1 cellular context compared by ENCODE assay signal in the genomic region with DNA sequence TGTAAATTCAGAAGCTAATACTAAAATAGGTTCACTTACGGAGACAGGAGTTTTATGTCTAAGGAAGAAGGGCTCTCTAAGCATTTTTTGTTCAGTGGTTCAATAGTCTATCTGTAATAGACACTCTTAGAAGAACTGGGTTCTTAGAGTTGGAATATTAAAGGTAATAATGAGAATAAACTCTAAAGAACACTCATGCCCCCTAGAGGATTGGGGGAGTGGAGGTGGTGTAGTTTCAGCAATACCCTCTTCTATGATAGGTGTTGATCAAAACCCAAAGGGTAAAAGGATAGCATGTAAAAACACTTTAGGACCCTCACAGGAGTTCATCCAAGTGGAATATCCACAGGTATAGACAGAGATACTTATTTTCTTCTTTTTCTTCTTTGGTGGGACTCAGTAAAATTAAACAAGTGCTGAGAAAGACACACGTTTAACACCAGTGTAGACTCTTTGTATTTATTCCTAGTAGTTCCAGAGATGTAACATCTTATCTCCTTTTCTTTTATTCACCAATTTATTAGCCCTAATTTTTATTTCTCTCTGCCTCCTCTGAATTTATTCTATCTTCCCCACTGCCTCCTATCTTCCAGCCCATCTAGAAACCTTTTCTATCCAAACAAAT.
TF ChIP-seq lines count a peak whose summit lies in the region.

No MANE protein-coding gene starts in this region.

TF ChIP-seq in K562, 482 proteins besides CTCF, POLR2A, EP300 and RAD21 (continued from another document):
- TF ChIP-seq JUN (IDR thresholded peaks at IDR 0.05; ENCODE audit: borderline replicate concordance, low read depth, low read length) (no peak), JUN (CRISPR knock-in tag; IDR thresholded peaks at IDR 0.05; ENCODE audit: borderline replicate concordance) (no peak), E2F3 (CRISPR knock-in tag; IDR thresholded peaks at IDR 0.05) (no peak), NR4A1 (CRISPR knock-in tag; IDR thresholded peaks at IDR 0.05) (no peak), NR4A1 (tag; IDR thresholded peaks at IDR 0.05) (no peak), SMC3 (conservative IDR thresholded peaks at IDR 0.05; ENCODE audit: insufficient read depth, low read depth, low read length) (0 out of 2 replicates have a peak, but pooled peaks have one; percentile 43), GTF2F1 (IDR thresholded peaks at IDR 0.05; ENCODE audit: low read depth, low read length) (no peak), TAF9B (IDR thresholded peaks at IDR 0.05; ENCODE audit: partially characterized antibody) (no peak), NFYB (IDR thresholded peaks at IDR 0.05; ENCODE audit: extremely low read depth, insufficient read length) (no peak), SMAD2 (IDR thresholded peaks at IDR 0.05; ENCODE audit: low read depth, low read length) (no peak), ZKSCAN1 (IDR thresholded peaks at IDR 0.05; ENCODE audit: low read depth, low read length) (no peak), ZNF79 (CRISPR knock-in tag; IDR thresholded peaks at IDR 0.05; ENCODE audit: low read depth) (no peak), SNRNP70 (optimal IDR thresholded peaks at IDR 0.05; ENCODE audit: low read depth, low read length) (no peak)
- TF ChIP-seq, protein P1, sequence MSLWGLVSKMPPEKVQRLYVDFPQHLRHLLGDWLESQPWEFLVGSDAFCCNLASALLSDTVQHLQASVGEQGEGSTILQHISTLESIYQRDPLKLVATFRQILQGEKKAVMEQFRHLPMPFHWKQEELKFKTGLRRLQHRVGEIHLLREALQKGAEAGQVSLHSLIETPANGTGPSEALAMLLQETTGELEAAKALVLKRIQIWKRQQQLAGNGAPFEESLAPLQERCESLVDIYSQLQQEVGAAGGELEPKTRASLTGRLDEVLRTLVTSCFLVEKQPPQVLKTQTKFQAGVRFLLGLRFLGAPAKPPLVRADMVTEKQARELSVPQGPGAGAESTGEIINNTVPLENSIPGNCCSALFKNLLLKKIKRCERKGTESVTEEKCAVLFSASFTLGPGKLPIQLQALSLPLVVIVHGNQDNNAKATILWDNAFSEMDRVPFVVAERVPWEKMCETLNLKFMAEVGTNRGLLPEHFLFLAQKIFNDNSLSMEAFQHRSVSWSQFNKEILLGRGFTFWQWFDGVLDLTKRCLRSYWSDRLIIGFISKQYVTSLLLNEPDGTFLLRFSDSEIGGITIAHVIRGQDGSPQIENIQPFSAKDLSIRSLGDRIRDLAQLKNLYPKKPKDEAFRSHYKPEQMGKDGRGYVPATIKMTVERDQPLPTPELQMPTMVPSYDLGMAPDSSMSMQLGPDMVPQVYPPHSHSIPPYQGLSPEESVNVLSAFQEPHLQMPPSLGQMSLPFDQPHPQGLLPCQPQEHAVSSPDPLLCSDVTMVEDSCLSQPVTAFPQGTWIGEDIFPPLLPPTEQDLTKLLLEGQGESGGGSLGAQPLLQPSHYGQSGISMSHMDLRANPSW (CRISPR knock-in tag; IDR thresholded peaks at IDR 0.05): no peak
- TF ChIP-seq, protein P2, sequence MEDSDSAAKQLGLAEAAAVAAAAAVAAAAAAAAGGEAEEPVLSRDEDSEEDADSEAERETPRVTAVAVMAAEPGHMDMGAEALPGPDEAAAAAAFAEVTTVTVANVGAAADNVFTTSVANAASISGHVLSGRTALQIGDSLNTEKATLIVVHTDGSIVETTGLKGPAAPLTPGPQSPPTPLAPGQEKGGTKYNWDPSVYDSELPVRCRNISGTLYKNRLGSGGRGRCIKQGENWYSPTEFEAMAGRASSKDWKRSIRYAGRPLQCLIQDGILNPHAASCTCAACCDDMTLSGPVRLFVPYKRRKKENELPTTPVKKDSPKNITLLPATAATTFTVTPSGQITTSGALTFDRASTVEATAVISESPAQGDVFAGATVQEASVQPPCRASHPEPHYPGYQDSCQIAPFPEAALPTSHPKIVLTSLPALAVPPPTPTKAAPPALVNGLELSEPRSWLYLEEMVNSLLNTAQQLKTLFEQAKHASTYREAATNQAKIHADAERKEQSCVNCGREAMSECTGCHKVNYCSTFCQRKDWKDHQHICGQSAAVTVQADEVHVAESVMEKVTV (CRISPR knock-in tag; IDR thresholded peaks at IDR 0.05): 0 out of 2 replicates have a peak, but pooled peaks have one; percentile 9
- TF ChIP-seq, protein P3, sequence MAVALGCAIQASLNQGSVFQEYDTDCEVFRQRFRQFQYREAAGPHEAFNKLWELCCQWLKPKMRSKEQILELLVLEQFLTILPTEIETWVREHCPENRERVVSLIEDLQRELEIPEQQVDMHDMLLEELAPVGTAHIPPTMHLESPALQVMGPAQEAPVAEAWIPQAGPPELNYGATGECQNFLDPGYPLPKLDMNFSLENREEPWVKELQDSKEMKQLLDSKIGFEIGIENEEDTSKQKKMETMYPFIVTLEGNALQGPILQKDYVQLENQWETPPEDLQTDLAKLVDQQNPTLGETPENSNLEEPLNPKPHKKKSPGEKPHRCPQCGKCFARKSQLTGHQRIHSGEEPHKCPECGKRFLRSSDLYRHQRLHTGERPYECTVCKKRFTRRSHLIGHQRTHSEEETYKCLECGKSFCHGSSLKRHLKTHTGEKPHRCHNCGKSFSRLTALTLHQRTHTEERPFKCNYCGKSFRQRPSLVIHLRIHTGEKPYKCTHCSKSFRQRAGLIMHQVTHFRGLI (CRISPR knock-in tag; IDR thresholded peaks at IDR 0.05): no peak
